Comparison of ENCODE assay signal across 13 cellular contexts in genomic region chr18:35490894-35491688, GRCh38. TPM values are rescaled to one million over a fixed set of nuclear protein-coding genes. Genes with fewer than 3 reads are reported as not detected.
DNase-seq lines count a peak whose midpoint lies in the region; ATAC-seq and TF ChIP-seq lines count a peak whose summit lies in the region.
"Had no signal": no experiment of that assay in that cellular context is flagged by ENCODE, and none has a peak within 500 bp of the region (broad histone marks: within the 10 kb centered on the region; RNA-seq: fewer than 3 reads in every experiment).

No MANE protein-coding gene starts in this region.

- H3K9ac ChIP-seq in Loucy (ENCODE audit: low read depth, low read length, poor library complexity, severe bottlenecking), result peak overlapping the region; percentile 10

- DNase-seq in ELF-1 (ENCODE audit: low read depth, low spot score), result peak; percentile 38
- no peak for DNase-seq in epithelial cell of prostate (ENCODE audit: low read depth, low spot score)
- DNase-seq in omental fat pad (ENCODE audit: low spot score), result no peak
- no peak for DNase-seq in D341Med (ENCODE audit: low spot score)
- DNase-seq in GM19240 (ENCODE audit: insufficient read length, low spot score), result no peak
- no peak for DNase-seq in NCI-H2196 treated with DMSO at 0.1 percent for 48 hours (lab: John Stamatoyannopoulos, UW; ENCODE audit: unreplicated experiment)
- no peak for DNase-seq in NCI-H774 (lab: John Stamatoyannopoulos, UW)
- DNase-seq: activated CD4-positive, alpha-beta T cell treated with anti-CD3 and anti-CD28 coated beads, Interleukin-2, amount 50 U/mL, for 48 hours; foreskin melanocyte; NCI-H226; SJCRH30 had no signal

- no peaks in the 10 kb centered on the region for H3K9me3 ChIP-seq in Loucy (ENCODE audit: insufficient read depth, low read depth, low read length)
- H3K9me3 ChIP-seq: SJCRH30, tibial nerve had no signal

- H3K36me3 ChIP-seq in Loucy (ENCODE audit: insufficient read depth, low read length), result no peaks in the 10 kb centered on the region
- H3K36me3 ChIP-seq: SJCRH30, tibial nerve had no signal

- no peak for TF ChIP-seq CTCF in Loucy (conservative IDR thresholded peaks at IDR 0.05; ENCODE audit: low read length)
- TF ChIP-seq CTCF in omental fat pad (IDR thresholded peaks at IDR 0.05), result no peak

- H3K27ac ChIP-seq in epithelial cell of prostate, result peak overlapping the region; percentile 31
- H3K27ac ChIP-seq: SJCRH30 had no signal

- no peaks in the 10 kb centered on the region for H3K9me2 ChIP-seq in Loucy (replicated peaks; ENCODE audit: low read depth, low read length)

- H3K79me2 ChIP-seq in Loucy (ENCODE audit: insufficient read depth, low read length), result peaks cover 45% of the 10 kb centered on the region

- no peak overlapping the region; the same call in 1 of the 2 replicates for H2AFZ ChIP-seq in Loucy (ENCODE audit: low read length)

- no peaks in the 10 kb centered on the region for H3K27me3 ChIP-seq in Loucy (ENCODE audit: insufficient read depth, low read length, poor library complexity, severe bottlenecking)
- H3K27me3 ChIP-seq: SJCRH30, tibial nerve had no signal

- H3K4me1 ChIP-seq in Loucy (ENCODE audit: insufficient read depth, low read length, poor library complexity, severe bottlenecking), result peaks cover 50% of the 10 kb centered on the region
- H3K4me1 ChIP-seq: SJCRH30 had no signal

- no peaks in the 10 kb centered on the region for H4K20me1 ChIP-seq in Loucy (ENCODE audit: insufficient read depth, low read length, poor library complexity, severe bottlenecking)

- peak overlapping the region; percentile 21 for H3K4me3 ChIP-seq in Loucy (ENCODE audit: low read length, poor library complexity, severe bottlenecking)
- H3K4me3 ChIP-seq: SJCRH30, tibial nerve had no signal

- peak overlapping the region; percentile 46 for H3K4me2 ChIP-seq in Loucy (ENCODE audit: low read depth, low read length, poor library complexity, severe bottlenecking)

- peak; percentile 10 for ATAC-seq in omental fat pad (ENCODE audit: low FRiP score)

- no peaks in the 10 kb centered on the region for H3F3A ChIP-seq in Loucy (ENCODE audit: low read depth)

RNA-seq across cellular contexts. Expression of gene INO80C, which starts 6.7 kb away (rescaled TPM):
- 10 to 100 TPM in 2 of 4 donors, 1 to 10 TPM in 2; 6.3 to 20.7 (median 9.6) TPM for total RNA-seq in omental fat pad
